30 cellular contexts compared by ENCODE assay signal in genomic region chr4:137312257-137312656, GRCh38.
DNase-seq lines count a peak whose midpoint lies in the region; ATAC-seq and TF ChIP-seq lines count a peak whose summit lies in the region.
"Had no signal": no experiment of that assay in that cellular context is flagged by ENCODE, and none has a peak within 500 bp of the region (broad histone marks: within the 10 kb centered on the region; RNA-seq: fewer than 3 reads in every experiment).

No MANE protein-coding gene starts in this region.

- no peaks in the 10 kb centered on the region for H3K27me3 ChIP-seq in foreskin keratinocyte
- H3K27me3 ChIP-seq: BLaER1, esophagus muscularis mucosa, left lung, upper lobe of right lung had no signal

- ATAC-seq in SK-N-SH treated with all-trans-retinoic acid at 6 μM for 48 hours (no peak), foreskin keratinocyte (peak; percentile 55), HG03175 (IDR thresholded peaks at IDR 0.05; ENCODE audit: unreplicated experiment) (no peak), HG03439 (IDR thresholded peaks at IDR 0.05; ENCODE audit: unreplicated experiment) (no peak), GM19035 (IDR thresholded peaks at IDR 0.05; ENCODE audit: unreplicated experiment) (no peak)
- ATAC-seq: activated CD8-positive, alpha-beta T cell treated with anti-CD3 and anti-CD28 coated beads for 36 hours; GM23338; left lung; Right ventricle myocardium inferior; stimulated activated effector memory CD8-positive, alpha-beta T cell treated with anti-CD3 and anti-CD28 coated beads, Interleukin-12 subunit alpha, Interleukin-12 subunit beta, amount 100 ng/mL, for 72 hours; upper lobe of right lung had no signal

- H3K36me3 Mint-ChIP-seq in type B pancreatic cell, result no peaks in the 10 kb centered on the region
- H3K36me3 Mint-ChIP-seq: activated naive CD8-positive, alpha-beta T cell; stimulated activated effector memory CD8-positive, alpha-beta T cell treated with anti-CD3 and anti-CD28 coated beads, Interleukin-12 subunit alpha, Interleukin-12 subunit beta, amount 100 ng/mL, for 72 hours had no signal

- H3K4me1 Mint-ChIP-seq in type B pancreatic cell (ENCODE audit: unreplicated experiment), result peaks cover 14% of the 10 kb centered on the region
- H3K4me1 Mint-ChIP-seq: nephron progenitor cell; stimulated activated effector memory CD8-positive, alpha-beta T cell treated with anti-CD3 and anti-CD28 coated beads, Interleukin-12 subunit alpha, Interleukin-12 subunit beta, amount 100 ng/mL, for 72 hours had no signal

- TF ChIP-seq CTCF in choroid plexus epithelial cell (conservative IDR thresholded peaks at IDR 0.05; ENCODE audit: low read depth, low read length) (no peak), foreskin keratinocyte (conservative IDR thresholded peaks at IDR 0.05) (no peak), type B pancreatic cell (conservative IDR thresholded peaks at IDR 0.05) (no peak)

- H3K4me1 ChIP-seq in foreskin keratinocyte, result no peaks in the 10 kb centered on the region
- H3K4me1 ChIP-seq: BLaER1, left lung had no signal

- no peak overlapping the region for H3K27ac ChIP-seq in foreskin keratinocyte
- H3K27ac ChIP-seq: BLaER1, esophagus muscularis mucosa, HL-60, KMS-11, left lung, PC-9, upper lobe of right lung had no signal

- H3K27ac Mint-ChIP-seq in type B pancreatic cell, result no peak overlapping the region
- H3K27ac Mint-ChIP-seq: activated CD8-positive, alpha-beta T cell treated with anti-CD3 and anti-CD28 coated beads for 36 hours; activated naive CD8-positive, alpha-beta T cell; activated T-helper 2 cell treated with anti-CD3 and anti-CD28 coated beads, Interferon-gamma antibody, Interleukin-2, Interleukin-4, amounts not matched to agents 10 μg/mL and 5 μg/mL and 100 μg/mL, durations not matched to agents 14 hours and 24 hours and 36 hours; GM23338; nephron progenitor cell; stimulated activated effector memory CD8-positive, alpha-beta T cell treated with anti-CD3 and anti-CD28 coated beads, Interleukin-12 subunit alpha, Interleukin-12 subunit beta, amount 100 ng/mL, for 72 hours had no signal

- peak; percentile 47 for DNase-seq in HCEC 1CT
- DNase-seq in choroid plexus epithelial cell (ENCODE audit: low read depth), result peak; percentile 60
- peak in 1 of 2 donors; percentile 39 for DNase-seq in foreskin keratinocyte
- no peak for DNase-seq in type B pancreatic cell (ENCODE audit: extremely low spot score, unreplicated experiment)
- DNase-seq: activated CD8-positive, alpha-beta T cell treated with anti-CD3 and anti-CD28 coated beads for 36 hours; aorta; DMS 273 treated with DMSO at 0.1 percent for 48 hours; left lung; mesenchymal stem cell; NCI-H1417 treated with DMSO at 0.1 percent for 48 hours; NCI-H2029 treated with DMSO at 0.1 percent for 48 hours; NCI-H526; nephron progenitor cell; NK-92 treated with Interleukin-12 subunit alpha and Interleukin-12 subunit beta, amount 100 ng/mL, for 24 hours; PC-9; T-helper 2 cell; upper lobe of right lung had no signal

- no peak overlapping the region for H3K4me3 Mint-ChIP-seq in type B pancreatic cell
- H3K4me3 Mint-ChIP-seq: activated CD8-positive, alpha-beta T cell treated with anti-CD3 and anti-CD28 coated beads for 36 hours; activated naive CD8-positive, alpha-beta T cell; GM23338; nephron progenitor cell; stimulated activated effector memory CD8-positive, alpha-beta T cell treated with anti-CD3 and anti-CD28 coated beads, Interleukin-12 subunit alpha, Interleukin-12 subunit beta, amount 100 ng/mL, for 72 hours had no signal

- no peaks in the 10 kb centered on the region for H3K27me3 Mint-ChIP-seq in type B pancreatic cell
- H3K27me3 Mint-ChIP-seq: activated CD8-positive, alpha-beta T cell treated with anti-CD3 and anti-CD28 coated beads for 36 hours; activated naive CD8-positive, alpha-beta T cell had no signal

- H3K4me3 ChIP-seq in choroid plexus epithelial cell (ENCODE audit: low read depth, low read length), result no peak overlapping the region
- H3K4me3 ChIP-seq: BLaER1, esophagus muscularis mucosa, GM23338, left lung, PC-9, upper lobe of right lung had no signal

- no peaks in the 10 kb centered on the region for H3K9me3 Mint-ChIP-seq in type B pancreatic cell
- H3K9me3 Mint-ChIP-seq: GM23338; nephron progenitor cell; stimulated activated effector memory CD8-positive, alpha-beta T cell treated with anti-CD3 and anti-CD28 coated beads, Interleukin-12 subunit alpha, Interleukin-12 subunit beta, amount 100 ng/mL, for 72 hours had no signal

TF ChIP-seq in SK-N-SH treated with all-trans-retinoic acid at 6 μM for 48 hours, 23 proteins besides CTCF, POLR2A, EP300 and RAD21:
- TF ChIP-seq ISL1 (CRISPR knock-in tag; IDR thresholded peaks at IDR 0.05), result peak; percentile 73
- TF ChIP-seq CSRNP3 (CRISPR knock-in tag; IDR thresholded peaks at IDR 0.05), result no peak
- TF ChIP-seq CREB5 (CRISPR knock-in tag; IDR thresholded peaks at IDR 0.05; ENCODE audit: low read depth), result peak; percentile 67; the same call in 1 of the 2 replicates
